Comparison of ENCODE assay signal across 8 cellular contexts in the genomic region with DNA sequence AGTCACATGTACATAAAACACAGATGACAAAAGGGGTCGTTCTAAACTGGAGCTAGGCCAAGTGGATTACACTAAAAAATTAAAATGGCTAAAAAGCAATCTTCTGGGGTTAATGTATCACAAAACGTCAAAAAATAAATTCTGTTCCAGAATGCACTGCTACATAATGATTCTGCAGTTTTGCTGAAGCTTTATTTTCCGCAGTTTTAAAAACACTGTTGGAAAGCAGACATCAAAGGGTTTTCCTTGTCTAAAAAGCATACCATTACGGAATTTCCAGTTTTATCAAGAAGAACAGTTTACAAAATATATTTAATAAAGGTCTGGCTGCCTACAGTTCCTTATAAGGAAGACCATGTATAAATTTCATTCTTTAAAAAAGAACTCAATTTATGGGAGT. TPM values are rescaled to one million over a fixed set of nuclear protein-coding genes. Genes with fewer than 3 reads are reported as not detected.
DNase-seq lines count a peak whose midpoint lies in the region; ATAC-seq, FAIRE-seq and TF ChIP-seq lines count a peak whose summit lies in the region.

No MANE protein-coding gene starts in this region.

- H3K4me1 ChIP-seq in kidney (ENCODE audit: control insufficient read depth in 1 of 2, insufficient read depth in 1 of 2, low read depth in 1 of 2, low read length in 2 of 2) (peaks cover 0 to 6% of the 10 kb centered on the region in 2 donors), thoracic aorta (ENCODE audit: control insufficient read depth in 1 of 2, low read depth in 2 of 2) (peaks cover 9 to 12% of the 10 kb centered on the region in 2 donors)

- TF ChIP-seq CTCF in kidney (IDR thresholded peaks at IDR 0.05; ENCODE audit: borderline replicate concordance, extremely low read depth, insufficient read depth) (no peak), thoracic aorta (IDR thresholded peaks at IDR 0.05) (no peak)

- H3K27ac ChIP-seq in kidney (ENCODE audit: low read depth in 2 of 2, low read length in 2 of 2) (peak overlapping the region in 1 of 2 donors; percentile 16), thoracic aorta (no peak overlapping the region)

- no peak for DNase-seq in activated CD4-positive, alpha-beta T cell treated with anti-CD3 and anti-CD28 coated beads for 36 hours
- DNase-seq in activated CD4-positive, alpha-beta T cell treated with anti-CD3 and anti-CD28 coated beads for 4 hours: no peak
- no peak for DNase-seq in kidney
- no peak for DNase-seq in thoracic aorta (ENCODE audit: low spot score)
- no peak for DNase-seq in GM19238 (ENCODE audit: insufficient read length, low spot score)
- DNase-seq in occipital lobe (lab: John Stamatoyannopoulos, UW): no peak

- H3K36me3 ChIP-seq in kidney (ENCODE audit: control insufficient read depth in 1 of 2, insufficient read depth in 2 of 2, low read length in 2 of 2) (no peaks in the 10 kb centered on the region), thoracic aorta (no peaks in the 10 kb centered on the region)

- intact Hi-C loops in activated CD4-positive, alpha-beta T cell treated with anti-CD3 and anti-CD28 coated beads for 36 hours (cut with DNase I, micrococcal nuclease): loop anchor here in 1 of 2 experiments (5.0 kb wide), 1 partner anchor 116 kb away; a partner anchor contains a TSS
- intact Hi-C loops in kidney (cut with DNase I): no loop called here

- H3K27me3 Mint-ChIP-seq in activated CD4-positive, alpha-beta T cell treated with anti-CD3 and anti-CD28 coated beads for 36 hours: peaks cover 15% of the 10 kb centered on the region
- peaks cover 2% of the 10 kb centered on the region for H3K27me3 Mint-ChIP-seq in activated naive CD8-positive, alpha-beta T cell

- FAIRE-seq in kidney (lab: Jason Lieb, UNC): no peak

- H3K9me3 Mint-ChIP-seq in activated CD4-positive, alpha-beta T cell treated with anti-CD3 and anti-CD28 coated beads for 36 hours (ENCODE audit: low read depth): no peaks in the 10 kb centered on the region
- no peaks in the 10 kb centered on the region for H3K9me3 Mint-ChIP-seq in activated naive CD8-positive, alpha-beta T cell (ENCODE audit: low read depth)

- CTCF ChIA-PET in activated CD4-positive, alpha-beta T cell treated with anti-CD3 and anti-CD28 coated beads for 36 hours (lab: Charles Lee): interaction anchor here (0.5 to 4.5 kb wide), 5 partner anchors 10 to 155 kb away, joined by 3 to 28 read pairs (median 6); no protein-coding TSS in a partner anchor

- H3K9ac ChIP-seq in kidney (ENCODE audit: low read length in 2 of 2): peak overlapping the region in 1 of 2 donors; percentile 23

- H3K4me3 ChIP-seq in kidney (ENCODE audit: low read length in 2 of 2) (peak overlapping the region; percentile 90 to 91), thoracic aorta (peak overlapping the region; percentile 87)

- no peak for ATAC-seq in activated CD4-positive, alpha-beta T cell treated with anti-CD3 and anti-CD28 coated beads for 36 hours
- ATAC-seq in thoracic aorta (ENCODE audit: insufficient number of reproducible peaks, low FRiP score, low read depth) (no peak), HG03196 (IDR thresholded peaks at IDR 0.05; ENCODE audit: unreplicated experiment) (no peak)

- H3K9me3 ChIP-seq in kidney (ENCODE audit: control insufficient read depth in 1 of 2, low read length in 2 of 2) (no peaks in the 10 kb centered on the region), thoracic aorta (no peaks in the 10 kb centered on the region)

- no peaks in the 10 kb centered on the region for H3K36me3 Mint-ChIP-seq in activated CD4-positive, alpha-beta T cell treated with anti-CD3 and anti-CD28 coated beads for 36 hours (ENCODE audit: low read depth)
- no peaks in the 10 kb centered on the region for H3K36me3 Mint-ChIP-seq in activated naive CD8-positive, alpha-beta T cell

- peak overlapping the region; percentile 83 for H3K4me3 Mint-ChIP-seq in activated CD4-positive, alpha-beta T cell treated with anti-CD3 and anti-CD28 coated beads for 36 hours
- H3K4me3 Mint-ChIP-seq in activated naive CD8-positive, alpha-beta T cell: peak overlapping the region; percentile 85

- POLR2A ChIA-PET in activated CD4-positive, alpha-beta T cell treated with anti-CD3 and anti-CD28 coated beads for 36 hours (lab: Charles Lee): interaction anchor here (0.8 kb wide), 1 partner anchor 880 kb away, joined by 4 read pairs; no protein-coding TSS in a partner anchor

- peaks cover 21% of the 10 kb centered on the region for H3K4me1 Mint-ChIP-seq in activated CD4-positive, alpha-beta T cell treated with anti-CD3 and anti-CD28 coated beads for 36 hours
- H3K4me1 Mint-ChIP-seq in activated naive CD8-positive, alpha-beta T cell (ENCODE audit: low read depth): peaks cover 9% of the 10 kb centered on the region

- no peak overlapping the region for H3K27ac Mint-ChIP-seq in activated CD4-positive, alpha-beta T cell treated with anti-CD3 and anti-CD28 coated beads for 36 hours
- no peak overlapping the region for H3K27ac Mint-ChIP-seq in activated naive CD8-positive, alpha-beta T cell

- no peaks in the 10 kb centered on the region for H3K27me3 ChIP-seq in thoracic aorta (replicated peaks; ENCODE audit: insufficient read depth)

RNA-seq across cellular contexts. Expression of a gene that starts 1.4 kb away (rescaled TPM):
- total RNA-seq in activated CD4-positive, alpha-beta T cell treated with anti-CD3 and anti-CD28 coated beads for 36 hours: 1 to 10 TPM; 5.9 to 7.0 TPM
- total RNA-seq in kidney (29.0 TPM), thoracic aorta (10 to 100 TPM; 20.3 to 45.9 TPM), occipital lobe (148 TPM)
- 14.6 TPM for polyA plus RNA-seq in kidney (ENCODE audit: insufficient read depth, low read depth, low replicate concordance)
